In genomic region chr5:18745988-18746615, GRCh38 we compare ENCODE assay signal across 8 cellular contexts.
DNase-seq lines count a peak whose midpoint lies in the region; ATAC-seq and TF ChIP-seq lines count a peak whose summit lies in the region.

No MANE protein-coding gene starts in this region.

- BruUV-seq in OCI-LY7 (replicated peaks; lab: Mats Ljungman, UMichigan): no TSS peak

- H3K4me2 ChIP-seq in OCI-LY7 (ENCODE audit: low read length): peak overlapping the region; percentile 79

- no peaks in the 10 kb centered on the region for H4K20me1 ChIP-seq in OCI-LY7 (ENCODE audit: insufficient read depth, low read length)

- peaks cover 18% of the 10 kb centered on the region for H3K36me3 Mint-ChIP-seq in activated T-helper 1 cell treated with anti-CD3 and anti-CD28 coated beads, Interleukin-12 subunit alpha, Interleukin-12 subunit beta, Interleukin-2, Interleukin-4 antibody, amounts not matched to agents 30 ng/mL and 10 ng/mL and 1 ng/mL, durations not matched to agents 14 hours and 24 hours and 36 hours (ENCODE audit: low read depth)

- H3K79me2 ChIP-seq in OCI-LY7 (ENCODE audit: insufficient read depth, low read depth, low read length): no peaks in the 10 kb centered on the region

- ATAC-seq in GM21360 (IDR thresholded peaks at IDR 0.05; ENCODE audit: unreplicated experiment) (peak; percentile 67), HG03575 (IDR thresholded peaks at IDR 0.05; ENCODE audit: extremely low read depth, insufficient number of reproducible peaks, low FRiP score, unreplicated experiment) (peak; percentile 50)

- H2AFZ ChIP-seq in OCI-LY7 (ENCODE audit: low read length): peak overlapping the region; percentile 98

- peaks cover 2% of the 10 kb centered on the region for H3K27me3 Mint-ChIP-seq in activated T-helper 1 cell treated with anti-CD3 and anti-CD28 coated beads, Interleukin-12 subunit alpha, Interleukin-12 subunit beta, Interleukin-2, Interleukin-4 antibody, amounts not matched to agents 30 ng/mL and 10 ng/mL and 1 ng/mL, durations not matched to agents 14 hours and 24 hours and 36 hours (ENCODE audit: insufficient read depth)

- peaks cover 61% of the 10 kb centered on the region for H3K4me1 Mint-ChIP-seq in activated T-helper 1 cell treated with anti-CD3 and anti-CD28 coated beads, Interleukin-12 subunit alpha, Interleukin-12 subunit beta, Interleukin-2, Interleukin-4 antibody, amounts not matched to agents 30 ng/mL and 10 ng/mL and 1 ng/mL, durations not matched to agents 14 hours and 24 hours and 36 hours (ENCODE audit: low read depth)

- CTCF ChIA-PET in OCI-LY7 (lab: Charles Lee; ENCODE audit: unreplicated experiment): no interaction called here

- no peaks in the 10 kb centered on the region for H3K36me3 ChIP-seq in OCI-LY7 (ENCODE audit: insufficient read depth, low read length)

- peak overlapping the region; percentile 84 for H3K27ac Mint-ChIP-seq in activated T-helper 1 cell treated with anti-CD3 and anti-CD28 coated beads, Interleukin-12 subunit alpha, Interleukin-12 subunit beta, Interleukin-2, Interleukin-4 antibody, amounts not matched to agents 30 ng/mL and 10 ng/mL and 1 ng/mL, durations not matched to agents 14 hours and 24 hours and 36 hours

- DNase-seq in DMS79 treated with DMSO at 0.1 percent for 48 hours (lab: John Stamatoyannopoulos, UW) (peak; percentile 64), OCI-LY7 (ENCODE audit: low spot score) (peak; percentile 76), kidney glomerular epithelial cell (lab: John Stamatoyannopoulos, UW) (peak; percentile 18), epidermal melanocyte (ENCODE audit: insufficient read length, low spot score) (no peak)
- DNase-seq in activated T-helper 1 cell treated with anti-CD3 and anti-CD28 coated beads, Interleukin-12 subunit alpha, Interleukin-12 subunit beta, Interleukin-2, Interleukin-4 antibody, amounts not matched to agents 30 ng/mL and 10 ng/mL and 1 ng/mL, durations not matched to agents 14 hours and 24 hours and 36 hours (ENCODE audit: low spot score): peak; percentile 31
- DNase-seq in stimulated activated naive CD4-positive, alpha-beta T cell treated with Interleukin-2 at 50 U/mL for 16 hours (lab: John Stamatoyannopoulos, UW): peak; percentile 6

- H3K9me3 ChIP-seq in OCI-LY7 (ENCODE audit: low read length): peaks cover 8% of the 10 kb centered on the region; the same call in 1 of the 2 replicates

- H3K4me3 ChIP-seq in OCI-LY7 (ENCODE audit: low read depth, low read length, poor library complexity, severe bottlenecking): peak overlapping the region; percentile 68

- H3K27ac ChIP-seq in OCI-LY7 (ENCODE audit: low read depth, low read length, poor library complexity, severe bottlenecking): peak overlapping the region; percentile 29

- intact Hi-C loops in OCI-LY7 (cut with micrococcal nuclease; ENCODE audit: unreplicated experiment): no loop called here
- intact Hi-C loops in activated T-helper 1 cell treated with anti-CD3 and anti-CD28 coated beads, Interleukin-12 subunit alpha, Interleukin-12 subunit beta, Interleukin-2, Interleukin-4 antibody, amounts not matched to agents 30 ng/mL and 10 ng/mL and 1 ng/mL, durations not matched to agents 14 hours and 24 hours and 36 hours (cut with micrococcal nuclease): loop anchor here (1.0 to 2.0 kb wide), 2 partner anchors 15 to 48 kb away; no protein-coding TSS in a partner anchor

- no peaks in the 10 kb centered on the region for H3K9me2 ChIP-seq in OCI-LY7 (ENCODE audit: insufficient read depth, low read length)

- peak overlapping the region; percentile 91 for H3K4me3 Mint-ChIP-seq in activated T-helper 1 cell treated with anti-CD3 and anti-CD28 coated beads, Interleukin-12 subunit alpha, Interleukin-12 subunit beta, Interleukin-2, Interleukin-4 antibody, amounts not matched to agents 30 ng/mL and 10 ng/mL and 1 ng/mL, durations not matched to agents 14 hours and 24 hours and 36 hours

- H3K9me3 Mint-ChIP-seq in activated T-helper 1 cell treated with anti-CD3 and anti-CD28 coated beads, Interleukin-12 subunit alpha, Interleukin-12 subunit beta, Interleukin-2, Interleukin-4 antibody, amounts not matched to agents 30 ng/mL and 10 ng/mL and 1 ng/mL, durations not matched to agents 14 hours and 24 hours and 36 hours: peaks cover 6% of the 10 kb centered on the region

- POLR2A ChIA-PET in OCI-LY7 (lab: Charles Lee): interaction anchor here (1.0 to 1.1 kb wide), 2 partner anchors 11 to 43 kb away, joined by 3 read pairs; no protein-coding TSS in a partner anchor

- no peak for TF ChIP-seq CTCF in OCI-LY7 (conservative IDR thresholded peaks at IDR 0.05; ENCODE audit: low read length)

- H3K4me1 ChIP-seq in OCI-LY7 (ENCODE audit: insufficient read depth, low read length, poor library complexity, severe bottlenecking): peaks cover 21% of the 10 kb centered on the region
